ENCODE assay signal across 18 cellular contexts in genomic region chr1:21153336-21153735, GRCh38.
"Had no signal": no experiment of that assay in that cellular context is flagged by ENCODE, and none has a peak within 500 bp of the region (broad histone marks: within the 10 kb centered on the region; RNA-seq: fewer than 3 reads in every experiment).

No MANE protein-coding gene starts in this region.

- H3K27ac ChIP-seq: colonic mucosa, left lung, stomach had no signal

- ATAC-seq: activated CD8-positive, alpha-beta memory T cell treated with anti-CD3 and anti-CD28 coated beads, Interleukin-2, amount 10 ng/mL, durations not matched to agents 7 days and 5 days; activated T-cell treated with anti-CD3 and anti-CD28 coated beads, Interleukin-2, amount 50 U/mL, for 4 hours; left lung had no signal

- H3K4me3 Mint-ChIP-seq: activated CD8-positive, alpha-beta memory T cell treated with anti-CD3 and anti-CD28 coated beads, Interleukin-2, amount 10 ng/mL, durations not matched to agents 7 days and 5 days; activated naive CD8-positive, alpha-beta T cell; activated T-cell treated with anti-CD3 and anti-CD28 coated beads, Interleukin-2, amount 50 U/mL, for 4 hours; memory B cell; T-helper 2 cell treated with Interferon-gamma antibody and Interleukin-4, amounts not matched to agents 5 μg/mL and 100 μg/mL, for 36 hours had no signal

- H3K36me3 ChIP-seq: colonic mucosa, thyroid gland had no signal

- H3K27ac Mint-ChIP-seq: activated CD8-positive, alpha-beta memory T cell treated with anti-CD3 and anti-CD28 coated beads, Interleukin-2, amount 10 ng/mL, durations not matched to agents 7 days and 5 days; activated naive CD8-positive, alpha-beta T cell; memory B cell; T-helper 2 cell treated with Interferon-gamma antibody and Interleukin-4, amounts not matched to agents 5 μg/mL and 100 μg/mL, for 36 hours had no signal

- H3K4me3 ChIP-seq: colonic mucosa, left lung, stomach, thyroid gland had no signal

- H3K27me3 Mint-ChIP-seq: activated CD8-positive, alpha-beta memory T cell treated with anti-CD3 and anti-CD28 coated beads, Interleukin-2, amount 10 ng/mL, durations not matched to agents 7 days and 5 days; activated naive CD8-positive, alpha-beta T cell; memory B cell had no signal

- DNase-seq: activated CD4-positive, alpha-beta T cell treated with anti-CD3 and anti-CD28 coated beads, Interleukin-2, amount 50 U/mL, for 4 hours; activated CD4-positive, CD25-positive, alpha-beta regulatory T cell treated with anti-CD3 and anti-CD28 coated beads, Interleukin-2, amount 50 U/mL, for 72 hours; activated CD8-positive, alpha-beta memory T cell treated with anti-CD3 and anti-CD28 coated beads, Interleukin-2, amount 10 ng/mL, durations not matched to agents 7 days and 5 days; activated gamma-delta T cell; activated T-cell treated with anti-CD3 and anti-CD28 coated beads, Interleukin-2, amount 50 U/mL, for 4 hours; aorta; colonic mucosa; effector CD4-positive, alpha-beta T cell; foreskin melanocyte; left lung; stimulated activated CD4-positive, alpha-beta T cell treated with anti-CD3 and anti-CD28 coated beads, Interleukin-4, amount 100 ng/mL, for 1 hour; stomach had no signal

- H3K27me3 ChIP-seq: colonic mucosa, left lung, stomach, thyroid gland had no signal

- H3K9me3 ChIP-seq: colonic mucosa, left lung, stomach, thyroid gland had no signal

- H3K4me1 ChIP-seq: colonic mucosa had no signal

- H3K9me3 Mint-ChIP-seq: activated T-cell treated with anti-CD3 and anti-CD28 coated beads, Interleukin-2, amount 50 U/mL, for 4 hours; memory B cell; T-helper 2 cell treated with Interferon-gamma antibody and Interleukin-4, amounts not matched to agents 5 μg/mL and 100 μg/mL, for 36 hours had no signal

- FAIRE-seq: islet of Langerhans, urothelium cell line had no signal
